ENCODE assay signal across 26 cellular contexts in the genomic region with DNA sequence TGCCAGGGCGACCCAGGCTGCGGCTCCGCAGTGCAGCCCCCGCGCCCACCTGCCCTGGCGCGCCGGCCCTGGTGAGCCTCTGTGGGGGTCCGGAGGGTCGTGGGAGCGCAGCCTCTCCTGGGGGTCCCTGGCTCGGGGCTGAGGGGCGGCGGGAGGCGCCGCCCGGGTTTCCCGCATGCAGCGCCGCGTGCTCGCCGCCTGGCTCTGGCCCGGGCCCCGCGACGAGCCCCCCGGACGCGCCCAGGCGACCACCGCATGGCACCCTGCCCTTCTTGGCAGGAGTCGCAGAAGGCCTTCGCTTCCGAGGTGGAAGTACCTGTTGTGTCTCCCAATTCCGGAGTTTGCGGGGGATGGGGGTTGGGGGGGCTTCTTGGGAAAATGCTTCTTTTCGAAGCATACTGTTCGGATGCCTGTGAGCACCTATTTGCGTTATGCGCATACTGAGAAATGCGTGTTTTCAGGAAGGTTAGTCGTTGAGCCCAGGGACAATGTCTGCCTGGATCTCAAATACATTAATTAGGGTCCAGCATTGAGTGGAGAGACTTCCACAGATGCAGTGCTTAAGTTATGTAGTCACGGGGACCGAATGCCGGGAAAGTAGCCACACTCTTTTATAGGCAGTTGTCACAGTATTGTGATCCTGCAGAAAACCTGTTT. TPM values are rescaled to one million over a fixed set of nuclear protein-coding genes. Genes with fewer than 3 reads are reported as not detected.
A peak's percentile ranks its signal among the peaks of the same experiment; 100 is the strongest.
DNase-seq lines count a peak whose midpoint lies in the region; ATAC-seq, FAIRE-seq and TF ChIP-seq lines count a peak whose summit lies in the region.
"Had no signal": no experiment of that assay in that cellular context is flagged by ENCODE, and none has a peak within 500 bp of the region (broad histone marks: within the 10 kb centered on the region; RNA-seq: fewer than 3 reads in every experiment).

No MANE protein-coding gene starts in this region.

- no peak overlapping the region for H2AFZ ChIP-seq in H1 (ENCODE audit: low read length)

- H3K4me1 ChIP-seq in cardiac muscle cell (ENCODE audit: low read depth) (no peaks in the 10 kb centered on the region), H1 (replicated peaks in 1 of 4; ENCODE audit: control insufficient read depth in 3 of 4, insufficient read depth in 4 of 4, low read length in 3 of 4) (peaks cover 0 to 13% (median 6%) of the 10 kb centered on the region in 4 experiments; a peak in 5 of 7 replicates), mesendoderm (ENCODE audit: control insufficient read depth, low read depth, low read length) (peaks cover 4% of the 10 kb centered on the region), stomach (peaks cover 0 to 28% (median 10%) of the 10 kb centered on the region in 4 donors)
- H3K4me1 ChIP-seq: Caco-2, transverse colon had no signal

- H3K27ac ChIP-seq in cardiac muscle cell (no peak overlapping the region), H1 (ENCODE audit: low read depth, low read length) (no peak overlapping the region), mesendoderm (ENCODE audit: low read depth, low read length) (no peak overlapping the region), stomach (peak overlapping the region in 1 of 5 donors; percentile 27), RWPE1 (no peak overlapping the region)
- H3K27ac ChIP-seq: HL-60, transverse colon had no signal

- DNase-seq in cardiac muscle cell (ENCODE audit: low read depth in 1 of 2, low spot score in 1 of 2): no peak
- DNase-seq in cardiac septum (ENCODE audit: low spot score): no peak
- no peak for DNase-seq in H1 (ENCODE audit: low read depth in 1 of 2, low spot score in 2 of 2)
- no peak for DNase-seq in mesendoderm
- DNase-seq in stomach: no peak
- no peak for DNase-seq in RWPE1 (ENCODE audit: low spot score)
- DNase-seq in NCI-H187 treated with DMSO at 0.1 percent for 48 hours (lab: John Stamatoyannopoulos, UW): no peak
- DNase-seq: 8988T; activated CD4-positive, alpha-beta T cell treated with anti-CD3 and anti-CD28 coated beads, Interleukin-2, amount 50 U/mL, for 4 hours; activated CD8-positive, alpha-beta memory T cell treated with anti-CD3 and anti-CD28 coated beads, Interleukin-2, amount 50 U/mL, for 48 hours; activated naive CD8-positive, alpha-beta T cell treated with anti-CD3 and anti-CD28 coated beads, Interleukin-2, amount 10 ng/mL, durations not matched to agents 7 days and 5 days; Caco-2; EL; NCI-H1105 treated with DMSO at 0.1 percent for 48 hours; occipital lobe; stimulated activated naive CD8-positive, alpha-beta T cell treated with anti-CD3 and anti-CD28 coated beads, Interleukin-15, amount 100 ng/mL, for 72 hours; transverse colon had no signal

- CTCF ChIA-PET in H1 (lab: Charles Lee; ENCODE audit: partially characterized antibody) (interaction anchor here (1.4 to 2.3 kb wide), 2 partner anchors 29 to 1085 kb away, joined by 3 to 9 read pairs; no protein-coding TSS in a partner anchor), RWPE1 (lab: Yijun Ruan, JAX) (no interaction called here)

- 27% methylated on average over 15 of the region's 46 CpGs; no CpG with 5 or more reads in 1 of the 2 experiments for WGBS in H1 (ENCODE audit: extremely low coverage in 1 of 2, insufficient coverage in 1 of 2, insufficient read length in 1 of 2, insufficient replicate concordance in 2 of 2, low coverage in 1 of 2, low lambda C conversion rate in 2 of 2, missing lambda C conversion rate in 1 of 2), 2 experiments
- no CpG with 5 or more reads among the region's 46 CpGs for WGBS in mesendoderm (ENCODE audit: extremely low coverage, insufficient coverage, low lambda C conversion rate)
- 12 to 46% (median 12%) methylated on average over 15 to 46 of the region's 46 CpGs for WGBS in stomach, 5 donors

- H2BK5ac ChIP-seq in H1 (ENCODE audit: low read depth, low read length): no peak overlapping the region
- H2BK5ac ChIP-seq in mesendoderm (ENCODE audit: low read length): no peak overlapping the region

- no peak overlapping the region for H3K23ac ChIP-seq in H1 (ENCODE audit: insufficient read length)
- H3K23ac ChIP-seq in mesendoderm (ENCODE audit: low read length): peak overlapping the region; percentile 76

- no peak for TF ChIP-seq RAD21 in H1 (IDR thresholded peaks at IDR 0.05 in 1 of 2, conservative IDR thresholded peaks at IDR 0.05 in 1 of 2; ENCODE audit: low read depth in 2 of 2, low read length in 2 of 2)

- H3K27me3 ChIP-seq in cardiac muscle cell: peaks cover 68% of the 10 kb centered on the region
- peaks cover 8 to 39% (median 24%) of the 10 kb centered on the region in 4 experiments for H3K27me3 ChIP-seq in H1 (replicated peaks in 1 of 4; ENCODE audit: control insufficient read depth in 3 of 4, extremely low read depth in 1 of 4, insufficient read depth in 3 of 4, low read length in 3 of 4)
- H3K27me3 ChIP-seq in mesendoderm (ENCODE audit: insufficient read depth, low read length, poor library complexity): peaks cover 10% of the 10 kb centered on the region
- H3K27me3 ChIP-seq in stomach: peaks cover 4 to 51% (median 27%) of the 10 kb centered on the region in 3 donors

- H3K79me2 ChIP-seq in H1 (ENCODE audit: control insufficient read depth in 1 of 2, insufficient read depth in 2 of 2, low read length in 2 of 2): no peaks in the 10 kb centered on the region
- H3K79me2 ChIP-seq in mesendoderm (ENCODE audit: control insufficient read depth, insufficient read depth, low read length): no peaks in the 10 kb centered on the region

- H3K4ac ChIP-seq in H1 (replicated peaks; ENCODE audit: insufficient read length, low read depth, low read length) (peak overlapping the region; percentile 71), mesendoderm (ENCODE audit: low read depth, low read length) (peak overlapping the region; percentile 56)

- H3K18ac ChIP-seq in H1 (ENCODE audit: extremely low read depth, low read length) (no peak overlapping the region), mesendoderm (ENCODE audit: low read length) (peak overlapping the region; percentile 4)

- H3K9ac ChIP-seq in H1 (replicated peaks in 1 of 4; ENCODE audit: extremely low read depth in 1 of 4, low read depth in 3 of 4, low read length in 3 of 4): peak overlapping the region in 1 of 4 experiments; percentile 82; a peak in 1 of 7 replicates
- peak overlapping the region; percentile 63 for H3K9ac ChIP-seq in mesendoderm (ENCODE audit: low read length)
- H3K9ac ChIP-seq: SK-N-SH had no signal

- FAIRE-seq in H1 (lab: Jason Lieb, UNC): no peak
- FAIRE-seq: GM19239 had no signal

- H3K56ac ChIP-seq in H1 (replicated peaks; ENCODE audit: insufficient read length, low read depth, low read length) (no peak overlapping the region), mesendoderm (ENCODE audit: low read length) (peak overlapping the region; percentile 84)

- POLR2A ChIA-PET in H1 (lab: Charles Lee; ENCODE audit: partially characterized antibody) (interaction anchor here (1.7 kb wide), 1 partner anchor 29 kb away, joined by 4 read pairs; no protein-coding TSS in a partner anchor), RWPE1 (lab: Yijun Ruan, JAX; ENCODE audit: low non-redundant PET) (no interaction called here)

- H2BK15ac ChIP-seq in H1 (ENCODE audit: low read length): no peak overlapping the region
- no peak overlapping the region for H2BK15ac ChIP-seq in mesendoderm (replicated peaks; ENCODE audit: low read depth)

- no peak for TF ChIP-seq CTCF in cardiac muscle cell (IDR thresholded peaks at IDR 0.05; ENCODE audit: low read depth, low read length)
- TF ChIP-seq CTCF in H1 (IDR thresholded peaks at IDR 0.05; ENCODE audit: control extremely low read depth in 1 of 3, insufficient read depth in 1 of 3, low read depth in 1 of 3, low read length in 3 of 3): no peak
- TF ChIP-seq CTCF in stomach (IDR thresholded peaks at IDR 0.05): no peak
- TF ChIP-seq CTCF in RWPE1 (conservative IDR thresholded peaks at IDR 0.05; ENCODE audit: low read depth): no peak

- no peaks in the 10 kb centered on the region for H3K36me3 ChIP-seq in cardiac muscle cell
- H3K36me3 ChIP-seq in H1 (ENCODE audit: control insufficient read depth in 2 of 4, insufficient read depth in 4 of 4, low read length in 3 of 4): peaks cover 0 to 3% (median 0%) of the 10 kb centered on the region in 4 experiments; a peak in 1 of 8 replicates
- H3K36me3 ChIP-seq in mesendoderm (ENCODE audit: control insufficient read depth, insufficient read depth, low read length): no peaks in the 10 kb centered on the region
- H3K36me3 ChIP-seq in stomach: no peaks in the 10 kb centered on the region
- H3K36me3 ChIP-seq: transverse colon had no signal

- H2BK12ac ChIP-seq in H1 (ENCODE audit: low read depth, low read length): no peak overlapping the region

- H3K4me2 ChIP-seq in H1 (ENCODE audit: insufficient read depth in 1 of 2, low read depth in 2 of 2, low read length in 2 of 2) (peak overlapping the region; percentile 85 to 86), mesendoderm (ENCODE audit: low read length) (peak overlapping the region; percentile 74)
- H3K4me2 ChIP-seq: SK-N-SH had no signal

- no peak overlapping the region for H4K8ac ChIP-seq in H1 (ENCODE audit: extremely low read depth, insufficient read depth, low read length)
- no peak overlapping the region for H4K8ac ChIP-seq in mesendoderm (ENCODE audit: low read depth, low read length)

- H3K79me1 ChIP-seq in H1 (ENCODE audit: low read depth, low read length): no peaks in the 10 kb centered on the region
- no peaks in the 10 kb centered on the region for H3K79me1 ChIP-seq in mesendoderm (ENCODE audit: low read length)

- H3K9me3 ChIP-seq in cardiac muscle cell (ENCODE audit: low read depth): no peaks in the 10 kb centered on the region
- no peaks in the 10 kb centered on the region for H3K9me3 ChIP-seq in H1 (ENCODE audit: insufficient read depth in 2 of 2, low read depth in 1 of 2, low read length in 1 of 2)
- no peaks in the 10 kb centered on the region for H3K9me3 ChIP-seq in stomach
- H3K9me3 ChIP-seq: Caco-2, SK-N-SH, transverse colon had no signal

- no peak overlapping the region for H4K91ac ChIP-seq in H1 (replicated peaks; ENCODE audit: insufficient read length, low read length)

- H3K4me3 ChIP-seq in cardiac muscle cell (peak overlapping the region; percentile 28), H1 (ENCODE audit: extremely low read depth in 1 of 4, insufficient read depth in 2 of 4, low read depth in 3 of 4, low read length in 4 of 4) (peak overlapping the region; percentile 27 to 76 (median 53)), mesendoderm (ENCODE audit: low read length) (peak overlapping the region; percentile 44), stomach (peak overlapping the region in 3 of 4 donors; percentile 35 to 49 (median 42))
- H3K4me3 ChIP-seq: transverse colon had no signal

- H4K20me1 ChIP-seq in H1 (replicated peaks in 1 of 2; ENCODE audit: control insufficient read depth in 1 of 2, insufficient read depth in 2 of 2, low read length in 2 of 2): peaks cover 0 to 2% of the 10 kb centered on the region in 2 experiments

- no peak overlapping the region for H3K14ac ChIP-seq in H1 (ENCODE audit: insufficient read length)

- TF ChIP-seq POLR2A in H1 (IDR thresholded peaks at IDR 0.05; ENCODE audit: control extremely low read depth in 1 of 2, low read depth in 2 of 2, low read length in 2 of 2) (no peak), stomach (IDR thresholded peaks at IDR 0.05) (no peak)

- H2BK120ac ChIP-seq in H1 (replicated peaks; ENCODE audit: low read depth, low read length): no peak overlapping the region
- no peak overlapping the region for H2BK120ac ChIP-seq in mesendoderm (ENCODE audit: low read depth, low read length)

- intact Hi-C loops in cardiac septum (cut with DNase I): loop anchor here (5.0 to 10.0 kb wide), 2 partner anchors 923 to 1176 kb away; no protein-coding TSS in a partner anchor
- intact Hi-C loops in stomach (cut with DNase I; ENCODE audit: low total_unique reads): no loop called here

- TF ChIP-seq EP300 in H1 (IDR thresholded peaks at IDR 0.05; ENCODE audit: borderline replicate concordance in 1 of 2, low read depth in 2 of 2, low read length in 2 of 2) (no peak), stomach (IDR thresholded peaks at IDR 0.05) (no peak)

- H2AK5ac ChIP-seq in H1 (ENCODE audit: low read depth, low read length): no peak overlapping the region
- no peak overlapping the region for H2AK5ac ChIP-seq in mesendoderm (ENCODE audit: low read length)

- ATAC-seq in HG03196 (IDR thresholded peaks at IDR 0.05; ENCODE audit: unreplicated experiment): no peak
- ATAC-seq: stimulated activated naive CD8-positive, alpha-beta T cell treated with anti-CD3 and anti-CD28 coated beads, Interleukin-15, amount 100 ng/mL, for 72 hours had no signal

- no peak overlapping the region for H2BK20ac ChIP-seq in H1 (ENCODE audit: low read length)

- H4K5ac ChIP-seq in H1 (ENCODE audit: insufficient read length, low read depth, low read length): no peak overlapping the region
- no peak overlapping the region for H4K5ac ChIP-seq in mesendoderm (ENCODE audit: low read length)

- H3K23me2 ChIP-seq in H1 (ENCODE audit: low read depth, low read length): peaks cover 14% of the 10 kb centered on the region

RNA-seq across cellular contexts. Expression of a gene that starts 1.3 kb away (rescaled TPM):
- 0.32 TPM in 1 of 2 replicates, not detected in the other for total RNA-seq in cardiac muscle cell
- 0.10 TPM in 1 of 2 replicates, not detected in the other for polyA plus RNA-seq in cardiac muscle cell
- total RNA-seq in cardiac septum: not detected
- 14.5 and 15.0 TPM in 2 replicates for total RNA-seq in H1 (2021; fragmentation: NEBNext Ultra II Directional; extraction: Animal tissue kit (Norgen Biotek cat#: 25700))
- 27.1 and 29.6 TPM in 2 replicates for polyA plus RNA-seq in H1 (2011; rRNA removed)
- 32.0 TPM for polyA plus RNA-seq in H1 (2011; cell fraction: cytosol; rRNA removed)
- polyA plus RNA-seq in H1 (2011; cell fraction: nucleus; rRNA removed): 51.6 TPM
- 16.1 to 18.4 TPM (median 17.9 TPM) in 4 replicates for polyA plus RNA-seq in H1 (2012, experiment 1 of 2)
- polyA plus RNA-seq in H1 (2012, experiment 2 of 2): 5.3 TPM
- polyA plus RNA-seq in H1 (2013, experiment 1 of 2): 30.2 TPM
- 31.6 TPM for polyA plus RNA-seq in H1 (2013, experiment 2 of 2)
- 51.4 and 64.8 TPM in 2 replicates for polyA minus RNA-seq in H1 (2011; rRNA and poly(A)+ RNA removed)
- polyA minus RNA-seq in H1 (2011; cell fraction: cytosol; rRNA and poly(A)+ RNA removed): 30.8 TPM
- polyA minus RNA-seq in H1 (2011; cell fraction: nucleus; rRNA and poly(A)+ RNA removed): 38.6 TPM
- 27.3 TPM for polyA plus RNA-seq in mesendoderm (2013, experiment 1 of 2)
- 29.3 TPM for polyA plus RNA-seq in mesendoderm (2013, experiment 2 of 2)
- total RNA-seq in stomach: 1 to 10 TPM in 1 of 5 donors, not detected in 4; 2.2 TPM
- under 1 TPM in 1 of 3 donors, not detected in 2; 0.75 TPM for polyA plus RNA-seq in stomach
- total RNA-seq: activated naive CD8-positive, alpha-beta T cell treated with anti-CD3 and anti-CD28 coated beads, Interleukin-2, amount 10 ng/mL, durations not matched to agents 7 days and 5 days; Caco-2; fibroblast of lung; glomerular endothelial cell; liver; NCI-H460; transverse colon had no signal
- polyA plus RNA-seq: IgD-negative memory B cell, liver, SK-N-SH had no signal
